ENCODE assay signal across 21 cellular contexts in the genomic region with DNA sequence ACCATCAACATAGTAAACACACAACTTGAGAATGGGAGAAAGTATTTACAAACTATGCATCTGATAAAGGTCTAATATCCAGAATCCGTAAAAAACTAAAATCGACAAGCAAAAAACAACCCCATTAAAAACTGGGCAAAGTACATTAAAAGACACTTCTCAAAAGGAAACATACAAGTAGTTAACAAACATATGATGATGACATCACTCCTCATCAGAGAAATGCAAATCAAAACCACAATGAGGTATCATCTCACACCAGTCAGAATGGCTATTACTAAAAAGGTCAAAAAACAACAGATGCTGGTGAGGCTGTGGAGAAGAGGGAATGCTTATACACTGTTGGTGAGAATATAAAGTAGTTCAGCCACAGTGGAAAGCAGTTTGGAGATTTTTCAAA.
"Had no signal": no experiment of that assay in that cellular context is flagged by ENCODE, and none has a peak within 500 bp of the region (broad histone marks: within the 10 kb centered on the region; RNA-seq: fewer than 3 reads in every experiment).

No MANE protein-coding gene starts in this region.

- H3K27ac ChIP-seq: VCaP had no signal

- DNase-seq: activated CD4-positive, alpha-beta memory T cell treated with anti-CD3 and anti-CD28 coated beads for 36 hours; activated CD4-positive, alpha-beta T cell treated with anti-CD3 and anti-CD28 coated beads, Interleukin-2, amount 10 ng/mL, durations not matched to agents 7 days and 5 days; activated CD4-positive, CD25-positive, alpha-beta regulatory T cell; activated CD8-positive, alpha-beta memory T cell treated with anti-CD3 and anti-CD28 coated beads for 24 hours; activated gamma-delta T cell; activated naive CD4-positive, alpha-beta T cell treated with anti-CD3 and anti-CD28 coated beads for 36 hours; activated T-cell treated with anti-CD3 and anti-CD28 coated beads, Interleukin-2, amount 50 U/mL, for 4 hours; amygdala; NCI-H1048; NCI-H2029; NCI-H2107; NCI-H2171 treated with DMSO at 0.1 percent for 48 hours; NCI-H226; NCI-H774; SIG-M5; T-cell; T-helper 2 cell; T1000 had no signal

- FAIRE-seq: astrocyte, TTC549 had no signal

- ATAC-seq: activated T-cell treated with anti-CD3 and anti-CD28 coated beads, Interleukin-2, amount 50 U/mL, for 4 hours; T-cell had no signal
